8 cellular contexts compared by ENCODE assay signal in genomic region chr16:78045865-78046581, GRCh38. TPM values are rescaled to one million over a fixed set of nuclear protein-coding genes. Genes with fewer than 3 reads are reported as not detected.
A peak's percentile ranks its signal among the peaks of the same experiment; 100 is the strongest.
DNase-seq lines count a peak whose midpoint lies in the region; ATAC-seq and TF ChIP-seq lines count a peak whose summit lies in the region.

No MANE protein-coding gene starts in this region.

- peak overlapping the region; percentile 88 for H3K4me2 ChIP-seq in smooth muscle cell

- H3K36me3 ChIP-seq in iPS DF 6.9 (ENCODE audit: control insufficient read depth, insufficient read depth, low read length) (no peaks in the 10 kb centered on the region), smooth muscle cell (ENCODE audit: low read depth) (no peaks in the 10 kb centered on the region)

- no peak overlapping the region for H2AFZ ChIP-seq in smooth muscle cell (ENCODE audit: low read depth)

- H3F3A ChIP-seq in smooth muscle cell (ENCODE audit: low read depth): no peaks in the 10 kb centered on the region

- H3K9me3 ChIP-seq in iPS DF 6.9 (ENCODE audit: control insufficient read depth, insufficient read depth, low read length): no peaks in the 10 kb centered on the region
- H3K9me3 ChIP-seq in smooth muscle cell (replicated peaks; ENCODE audit: low read depth): no peaks in the 10 kb centered on the region

- WGBS in iPS DF 6.9 (ENCODE audit: insufficient coverage, insufficient read length): no CpG with 5 or more reads among the region's 45 CpGs
- 12% methylated on average over 44 of the region's 45 CpGs for WGBS in smooth muscle cell (ENCODE audit: low lambda C conversion rate)

- H3K27me3 ChIP-seq in iPS DF 6.9 (ENCODE audit: control insufficient read depth, insufficient read depth, low read length) (no peaks in the 10 kb centered on the region), smooth muscle cell (ENCODE audit: low read depth) (peaks cover 29% of the 10 kb centered on the region)

- DNase-seq in DMS53 (lab: John Stamatoyannopoulos, UW) (peak; percentile 66), LNCaP clone FGC (ENCODE audit: low read depth) (peak; percentile 21), anterior cingulate cortex (lab: John Stamatoyannopoulos, UW) (peak in 44 of 58 donors; percentile 1 to 64 (median 15)), iPS DF 6.9 (ENCODE audit: low read depth, low spot score) (peak; percentile 64), smooth muscle cell (lab: John Stamatoyannopoulos, UW; ENCODE audit: unreplicated experiment) (peak; percentile 75), NCI-H2196 treated with DMSO at 0.1 percent for 48 hours (lab: John Stamatoyannopoulos, UW; ENCODE audit: unreplicated experiment) (no peak)

- H3K79me2 ChIP-seq in smooth muscle cell (ENCODE audit: low read depth): no peaks in the 10 kb centered on the region

- H3K4me1 ChIP-seq in iPS DF 6.9 (ENCODE audit: control insufficient read depth, insufficient read depth, low read length) (0 out of 2 replicates have a peak, but pooled peaks cover 1% of the 10 kb centered on the region), smooth muscle cell (ENCODE audit: low read depth) (peaks cover 3% of the 10 kb centered on the region)

- H3K27ac ChIP-seq in iPS DF 6.9 (ENCODE audit: low read length) (no peak overlapping the region), smooth muscle cell (ENCODE audit: low read depth) (no peak overlapping the region)

- ATAC-seq in HG02885 (IDR thresholded peaks at IDR 0.05; ENCODE audit: poor library complexity, unreplicated experiment) (no peak), GM19455 (IDR thresholded peaks at IDR 0.05; ENCODE audit: unreplicated experiment) (no peak)

- H3K9ac ChIP-seq in smooth muscle cell (ENCODE audit: low read depth): no peak overlapping the region

- no peaks in the 10 kb centered on the region for H4K20me1 ChIP-seq in smooth muscle cell (ENCODE audit: low read depth)

- peak; percentile 20; the same call in 1 of the 2 replicates for TF ChIP-seq CTCF in LNCaP clone FGC (IDR thresholded peaks at IDR 0.05; ENCODE audit: control insufficient read depth, extremely low read depth, insufficient read depth)
- TF ChIP-seq CTCF in smooth muscle cell (IDR thresholded peaks at IDR 0.05; ENCODE audit: borderline replicate concordance, insufficient read depth, poor library complexity, severe bottlenecking): no peak

- H3K4me3 ChIP-seq in LNCaP clone FGC (ENCODE audit: low read depth, low read length) (no peak overlapping the region), iPS DF 6.9 (ENCODE audit: low read length) (no peak overlapping the region), smooth muscle cell (peak overlapping the region; percentile 39)

RNA-seq across cellular contexts. Expression of gene CLEC3A, which starts 23.7 kb away (rescaled TPM):
- total RNA-seq in smooth muscle cell: 1.2 and 3.5 TPM in 2 replicates
- polyA plus RNA-seq in smooth muscle cell: 0.78 and 3.0 TPM in 2 replicates

RNA-seq across cellular contexts. Expression of gene WWOX, which starts 53.4 kb away (rescaled TPM):
- total RNA-seq in smooth muscle cell: 14.0 and 18.1 TPM in 2 replicates
- polyA plus RNA-seq in smooth muscle cell: 6.0 and 7.5 TPM in 2 replicates
